Comparison of ENCODE assay signal across 8 cellular contexts in the genomic region with DNA sequence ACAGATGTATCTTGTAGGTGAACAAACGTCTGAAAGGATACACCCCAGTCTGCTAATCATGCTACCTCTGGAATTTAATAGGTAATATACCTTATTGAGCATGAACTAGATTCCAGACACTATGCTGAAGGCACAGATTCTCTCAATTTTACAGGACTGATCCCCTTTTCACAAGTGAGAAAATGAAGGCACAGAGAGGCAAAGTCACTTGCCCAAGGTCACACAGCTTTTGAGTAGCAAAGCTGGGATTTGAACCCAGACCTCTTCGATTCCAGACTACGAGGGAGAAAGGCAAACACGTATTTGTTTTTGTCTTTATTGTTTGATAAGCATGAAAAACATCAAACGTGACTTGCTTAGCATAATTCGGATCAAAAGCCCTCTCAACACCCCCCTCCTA.
"Had no signal": no experiment of that assay in that cellular context is flagged by ENCODE, and none has a peak within 500 bp of the region (broad histone marks: within the 10 kb centered on the region; RNA-seq: fewer than 3 reads in every experiment).

No MANE protein-coding gene starts in this region.

- H2AFZ ChIP-seq: GM23338 had no signal

- ATAC-seq: GM23338, HCT116 had no signal

- H3K9me3 Mint-ChIP-seq: GM23338, HFFc6 had no signal

- DNase-seq: H7, HFFc6, KG1 had no signal

- H3K4me2 ChIP-seq: GM23338 had no signal

- H3K27ac ChIP-seq: HL-60 had no signal

- H3K4me1 ChIP-seq: HAP-1 had no signal

- H3K36me3 Mint-ChIP-seq: IgD-negative memory B cell had no signal

- H3K4me3 Mint-ChIP-seq: GM23338, HFFc6, IgD-negative memory B cell had no signal

- H3K36me3 ChIP-seq: HAP-1 had no signal

- H3K4me3 ChIP-seq: GM23338, HAP-1 had no signal

- H3K9me3 ChIP-seq: HAP-1 had no signal

- H3K27ac Mint-ChIP-seq: GM23338, HFFc6, IgD-negative memory B cell had no signal
